Comparison of ENCODE assay signal across 9 cellular contexts in genomic region chr19:44723299-44723951, GRCh38. TPM values are rescaled to one million over a fixed set of nuclear protein-coding genes. Genes with fewer than 3 reads are reported as not detected.
DNase-seq lines count a peak whose midpoint lies in the region; ATAC-seq and TF ChIP-seq lines count a peak whose summit lies in the region.
"Had no signal": no experiment of that assay in that cellular context is flagged by ENCODE, and none has a peak within 500 bp of the region (broad histone marks: within the 10 kb centered on the region; RNA-seq: fewer than 3 reads in every experiment).

No MANE protein-coding gene starts in this region.

- H3K9me3 ChIP-seq in SK-N-SH (no peaks in the 10 kb centered on the region), colonic mucosa (no peaks in the 10 kb centered on the region), smooth muscle cell (replicated peaks; ENCODE audit: low read depth) (no peaks in the 10 kb centered on the region)
- H3K9me3 ChIP-seq: ovary had no signal

- H3K4me1 Mint-ChIP-seq in endothelial cell (ENCODE audit: unreplicated experiment) = peaks cover 3% of the 10 kb centered on the region

- H3K9me3 Mint-ChIP-seq in endothelial cell (ENCODE audit: unreplicated experiment) = no peaks in the 10 kb centered on the region

- TF ChIP-seq CTCF in SK-N-SH (IDR thresholded peaks at IDR 0.05) (no peak), colonic mucosa (IDR thresholded peaks at IDR 0.05) (no peak), endothelial cell (IDR thresholded peaks at IDR 0.05; ENCODE audit: unreplicated experiment) (no peak), smooth muscle cell (IDR thresholded peaks at IDR 0.05; ENCODE audit: borderline replicate concordance, insufficient read depth, poor library complexity, severe bottlenecking) (no peak)

- H3K27me3 ChIP-seq in SK-N-SH (ENCODE audit: insufficient read depth) (no peaks in the 10 kb centered on the region), colonic mucosa (no peaks in the 10 kb centered on the region), smooth muscle cell (ENCODE audit: low read depth) (no peaks in the 10 kb centered on the region)
- H3K27me3 ChIP-seq: ovary had no signal

- TF ChIP-seq RAD21 in SK-N-SH (IDR thresholded peaks at IDR 0.05; ENCODE audit: low read length) = no peak

- no peaks in the 10 kb centered on the region for H3K9me2 ChIP-seq in SK-N-SH

- H3K27me3 Mint-ChIP-seq in endothelial cell (ENCODE audit: unreplicated experiment) = peaks cover 13% of the 10 kb centered on the region

- no peak overlapping the region for H2AFZ ChIP-seq in SK-N-SH (ENCODE audit: low read depth)
- no peak overlapping the region for H2AFZ ChIP-seq in smooth muscle cell (ENCODE audit: low read depth)

- H3K4me3 Mint-ChIP-seq in endothelial cell (ENCODE audit: unreplicated experiment) = no peak overlapping the region

- TF ChIP-seq EP300 in SK-N-SH (IDR thresholded peaks at IDR 0.05; ENCODE audit: borderline replicate concordance in 1 of 2, low read depth in 1 of 2, low read length in 1 of 2) = no peak

- H3K4me2 ChIP-seq in SK-N-SH (no peak overlapping the region), smooth muscle cell (no peak overlapping the region)

- no peak overlapping the region for H3K27ac Mint-ChIP-seq in endothelial cell (ENCODE audit: unreplicated experiment)

- H3K36me3 ChIP-seq in SK-N-SH (replicated peaks in 1 of 2; ENCODE audit: control insufficient read depth in 1 of 2, insufficient read depth in 2 of 2, low read length in 1 of 2) = no peaks in the 10 kb centered on the region
- no peaks in the 10 kb centered on the region for H3K36me3 ChIP-seq in colonic mucosa
- no peaks in the 10 kb centered on the region for H3K36me3 ChIP-seq in smooth muscle cell (ENCODE audit: low read depth)
- H3K36me3 ChIP-seq: ovary had no signal

- H3K9ac ChIP-seq in SK-N-SH (no peak overlapping the region), colonic mucosa (ENCODE audit: low read depth in 2 of 2, low read length in 2 of 2) (peak overlapping the region; percentile 26 to 86), smooth muscle cell (ENCODE audit: low read depth) (no peak overlapping the region)

- ATAC-seq in SK-N-SH treated with all-trans-retinoic acid at 6 μM for 48 hours (peak; percentile 34), HG03460 (IDR thresholded peaks at IDR 0.05; ENCODE audit: unreplicated experiment) (peak; percentile 16), sciatic nerve (peak; percentile 38)

- H3F3A ChIP-seq in SK-N-SH (replicated peaks; ENCODE audit: insufficient read depth) (peaks cover under 1% of the 10 kb centered on the region), smooth muscle cell (ENCODE audit: low read depth) (no peaks in the 10 kb centered on the region)

- H3K79me2 ChIP-seq in SK-N-SH (ENCODE audit: insufficient read depth) (no peaks in the 10 kb centered on the region), smooth muscle cell (ENCODE audit: low read depth) (no peaks in the 10 kb centered on the region)

- CTCF ChIA-PET in SK-N-SH (lab: Yijun Ruan, JAX) = interaction anchor here (0.6 to 21.3 kb wide), 52 partner anchors 10 to 614 kb away, joined by 3 to 598 read pairs (median 6); partner anchors contain the start of genes BCAM, BCL3, CBLC and CEACAM16

- 55% methylated on average over 10 of the region's 10 CpGs for WGBS in SK-N-SH (ENCODE audit: low lambda C conversion rate)
- 83% methylated on average over 10 of the region's 10 CpGs for WGBS in smooth muscle cell (ENCODE audit: low lambda C conversion rate)

- intact Hi-C loops in colonic mucosa (cut with DNase I) (loop anchor here (5.0 kb wide), 1 partner anchor 36 kb away; no protein-coding TSS in a partner anchor), sciatic nerve (cut with DNase I) (loop anchor here (10.0 kb wide), 1 partner anchor 131 kb away; no protein-coding TSS in a partner anchor)

- POLR2A ChIA-PET in SK-N-SH (lab: Yijun Ruan, JAX) = interaction anchor here (0.7 kb wide), 1 partner anchor 48 kb away, joined by 3 read pairs; no protein-coding TSS in a partner anchor

- no peak for DNase-seq in SK-N-SH
- DNase-seq in colonic mucosa = no peak
- DNase-seq in sciatic nerve (ENCODE audit: low spot score) = no peak
- no peak for DNase-seq in endothelial cell (ENCODE audit: low spot score)
- no peak for DNase-seq in NCI-H2196 (lab: John Stamatoyannopoulos, UW; ENCODE audit: unreplicated experiment)
- no peak for DNase-seq in smooth muscle cell (lab: John Stamatoyannopoulos, UW; ENCODE audit: unreplicated experiment)

- H4K20me1 ChIP-seq in SK-N-SH (ENCODE audit: insufficient read depth) (no peaks in the 10 kb centered on the region), smooth muscle cell (ENCODE audit: low read depth) (no peaks in the 10 kb centered on the region)

- H3K4me3 ChIP-seq in SK-N-SH (ENCODE audit: low read depth in 2 of 2, low read length in 1 of 2) = no peak overlapping the region; a peak in 1 of 4 replicates
- H3K4me3 ChIP-seq in colonic mucosa = peak overlapping the region; percentile 34
- H3K4me3 ChIP-seq in smooth muscle cell = no peak overlapping the region
- H3K4me3 ChIP-seq: ovary had no signal

- peaks cover 0 to 16% of the 10 kb centered on the region in 2 experiments; a peak in 3 of 4 replicates for H3K4me1 ChIP-seq in SK-N-SH (ENCODE audit: control insufficient read depth in 1 of 2, insufficient read depth in 2 of 2, low read depth in 1 of 2, low read length in 1 of 2)
- H3K4me1 ChIP-seq in colonic mucosa = peaks cover 11% of the 10 kb centered on the region
- H3K4me1 ChIP-seq in smooth muscle cell (ENCODE audit: low read depth) = peaks cover 2% of the 10 kb centered on the region

- H3K27ac ChIP-seq in SK-N-SH (ENCODE audit: low read depth in 2 of 2, low read length in 1 of 2) (no peak overlapping the region), colonic mucosa (peak overlapping the region; percentile 89), smooth muscle cell (ENCODE audit: low read depth) (no peak overlapping the region)
- H3K27ac ChIP-seq: ovary had no signal

- H3K36me3 Mint-ChIP-seq in endothelial cell (ENCODE audit: low read depth, unreplicated experiment) = no peaks in the 10 kb centered on the region

TF ChIP-seq in SK-N-SH treated with all-trans-retinoic acid at 6 μM for 48 hours, 23 proteins besides CTCF, POLR2A, EP300 and RAD21:
- TF ChIP-seq RARB (CRISPR knock-in tag; IDR thresholded peaks at IDR 0.05) = no peak
TF ChIP-seq in SK-N-SH treated with all-trans-retinoic acid at 6 μM for 48 hours: peak in this region for 0.

TF ChIP-seq in SK-N-SH, 30 proteins besides CTCF, POLR2A, EP300 and RAD21:
- TF ChIP-seq GABPA (IDR thresholded peaks at IDR 0.05; ENCODE audit: low read depth) = no peak
- TF ChIP-seq, protein P1, sequence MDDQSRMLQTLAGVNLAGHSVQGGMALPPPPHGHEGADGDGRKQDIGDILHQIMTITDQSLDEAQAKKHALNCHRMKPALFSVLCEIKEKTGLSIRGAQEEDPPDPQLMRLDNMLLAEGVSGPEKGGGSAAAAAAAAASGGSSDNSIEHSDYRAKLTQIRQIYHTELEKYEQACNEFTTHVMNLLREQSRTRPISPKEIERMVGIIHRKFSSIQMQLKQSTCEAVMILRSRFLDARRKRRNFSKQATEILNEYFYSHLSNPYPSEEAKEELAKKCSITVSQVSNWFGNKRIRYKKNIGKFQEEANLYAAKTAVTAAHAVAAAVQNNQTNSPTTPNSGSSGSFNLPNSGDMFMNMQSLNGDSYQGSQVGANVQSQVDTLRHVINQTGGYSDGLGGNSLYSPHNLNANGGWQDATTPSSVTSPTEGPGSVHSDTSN (IDR thresholded peaks at IDR 0.05) = no peak

RNA-seq across cellular contexts. Expression of gene CEACAM16, which starts 24.5 kb away (rescaled TPM):
- polyA plus RNA-seq in SK-N-SH (2012; rRNA removed) (not detected in 2 replicates), smooth muscle cell (not detected in 2 replicates)
- not detected in 2 replicates for polyA plus RNA-seq in SK-N-SH (2012; cell fraction: cytosol; rRNA removed)
- 0.04 TPM in 1 of 2 replicates, not detected in the other for polyA plus RNA-seq in SK-N-SH (2012; cell fraction: nucleus; rRNA removed)
- total RNA-seq in colonic mucosa (under 1 TPM in 1 of 2 donors, not detected in 1; 0.52 TPM), sciatic nerve (not detected), endothelial cell (ENCODE audit: unreplicated experiment) (not detected), smooth muscle cell (not detected in 2 replicates)
- total RNA-seq: ovary had no signal
- polyA plus RNA-seq: ovary had no signal

RNA-seq across cellular contexts. Expression of gene BCL3, which starts 25.1 kb away (rescaled TPM):
- polyA plus RNA-seq in SK-N-SH (2012; rRNA removed) (7.5 and 19.2 TPM in 2 replicates), smooth muscle cell (52.8 and 54.0 TPM in 2 replicates)
- polyA plus RNA-seq in SK-N-SH (2012; cell fraction: cytosol; rRNA removed) = 8.9 and 12.7 TPM in 2 replicates
- polyA plus RNA-seq in SK-N-SH (2012; cell fraction: nucleus; rRNA removed) = 49.3 and 90.0 TPM in 2 replicates
- total RNA-seq in colonic mucosa (10 to 100 TPM; 76.4 to 99.5 TPM), sciatic nerve (117 TPM), endothelial cell (ENCODE audit: unreplicated experiment) (1.9 TPM), smooth muscle cell (8.1 and 12.2 TPM in 2 replicates)

RNA-seq across cellular contexts. Expression of gene CEACAM19, which starts 52.1 kb away (rescaled TPM):
- polyA plus RNA-seq in SK-N-SH (2012; rRNA removed) (1.4 and 2.0 TPM in 2 replicates), smooth muscle cell (0.88 and 2.4 TPM in 2 replicates)
- polyA plus RNA-seq in SK-N-SH (2012; cell fraction: cytosol; rRNA removed) = 0.35 and 0.49 TPM in 2 replicates
- 11.3 and 11.7 TPM in 2 replicates for polyA plus RNA-seq in SK-N-SH (2012; cell fraction: nucleus; rRNA removed)
- total RNA-seq in colonic mucosa (1 to 10 TPM; 5.3 to 6.1 TPM), sciatic nerve (23.4 TPM), endothelial cell (ENCODE audit: unreplicated experiment) (3.7 TPM), smooth muscle cell (0.81 and 1.5 TPM in 2 replicates)

RNA-seq across cellular contexts. Expression of gene CBLC, which starts 54.3 kb away (rescaled TPM):
- polyA plus RNA-seq in SK-N-SH (2012; rRNA removed) (not detected in 2 replicates), smooth muscle cell (0.87 and 2.3 TPM in 2 replicates)
- polyA plus RNA-seq in SK-N-SH (2012; cell fraction: cytosol; rRNA removed) = not detected in 2 replicates
- polyA plus RNA-seq in SK-N-SH (2012; cell fraction: nucleus; rRNA removed) = 0.04 TPM in 1 of 2 replicates, not detected in the other
- total RNA-seq in colonic mucosa (10 to 100 TPM; 65.6 to 78.0 TPM), sciatic nerve (not detected), endothelial cell (ENCODE audit: unreplicated experiment) (0.85 TPM), smooth muscle cell (0.40 and 0.90 TPM in 2 replicates)

Comparison
In these comparisons a context has a peak if more than half of its experiments do, and no peak if none do; other contexts are left out.
1. H3K9ac ChIP-seq: peak in colonic mucosa (2 of 2); none in SK-N-SH (single experiment) and smooth muscle cell (single experiment).
2. Peak in every context shown above with its lines, with median percentiles within 50 percentile points of each other: ATAC-seq.